8 cellular contexts compared by ENCODE assay signal in the genomic region with DNA sequence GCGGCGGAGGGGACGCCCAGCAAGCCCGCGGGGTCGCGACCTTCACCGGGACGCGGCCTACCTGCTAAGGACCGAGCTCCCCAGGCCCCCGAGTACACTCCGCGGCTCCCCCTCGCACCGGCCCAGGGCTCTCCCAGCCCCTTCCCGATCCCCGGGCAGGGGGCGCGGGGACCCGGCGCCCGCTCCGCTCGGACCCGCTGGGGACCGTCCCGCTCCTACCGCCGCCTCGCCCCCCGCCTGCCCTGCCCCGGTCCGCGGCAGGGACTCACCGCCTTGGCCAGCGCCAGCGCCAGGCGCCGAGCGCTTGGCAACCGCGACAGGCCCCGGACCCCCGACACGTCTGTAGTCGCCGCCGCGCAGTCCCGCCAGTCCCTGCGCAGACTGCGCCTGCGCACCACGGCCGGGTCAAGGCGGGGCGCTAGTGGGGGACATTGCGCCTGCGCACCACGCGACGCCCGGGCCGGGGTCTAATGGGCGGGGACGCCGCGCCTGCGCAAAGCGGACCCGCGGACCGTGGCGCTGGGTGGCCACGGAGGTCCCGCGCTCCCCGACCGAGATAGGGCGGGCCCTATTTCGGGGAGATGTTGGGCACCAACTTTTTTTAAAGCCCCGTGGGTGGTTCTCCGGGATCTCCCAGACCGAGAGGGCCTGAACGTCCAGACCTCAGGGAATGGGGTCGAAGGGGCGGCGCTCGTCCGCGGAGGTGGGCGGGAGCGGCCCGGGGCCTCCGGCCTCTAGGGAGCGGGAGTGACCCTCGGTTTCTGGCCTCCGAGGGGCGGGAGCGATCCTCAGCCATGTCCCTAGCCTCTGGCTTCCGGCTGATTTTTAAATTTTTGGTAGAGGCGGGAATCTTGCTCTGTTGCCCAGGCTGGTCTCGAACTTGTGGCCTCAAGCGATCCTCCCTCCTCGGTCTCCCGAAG.
DNase-seq lines count a peak whose midpoint lies in the region; ATAC-seq and TF ChIP-seq lines count a peak whose summit lies in the region.
"Not testable (repeated sequence)": the region's sequence is repeated elsewhere in the genome, so short reads cannot be mapped to it uniquely, and the experiment has no call there.

No MANE protein-coding gene starts in this region.

- not testable (repeated sequence) for H3K9me3 ChIP-seq in DOHH2 (ENCODE audit: control insufficient read depth, insufficient read depth, low read length); neutrophil

- H3K27ac ChIP-seq in DOHH2 (ENCODE audit: low read depth, low read length) = not testable (repeated sequence)
- peak overlapping the region; percentile 40; the same call in 1 of the 2 replicates for H3K27ac ChIP-seq in VCaP
- peak overlapping the region; percentile 35 for H3K27ac ChIP-seq in neutrophil

- H3K4me3 ChIP-seq in DOHH2 (ENCODE audit: low read length) (peak overlapping the region; percentile 80), neutrophil (ENCODE audit: low read depth in 1 of 2, low read length in 1 of 2) (peak overlapping the region; percentile 72 to 94)

- H3K4me1 ChIP-seq in DOHH2 (ENCODE audit: control insufficient read depth, low read length); neutrophil (ENCODE audit: control insufficient read depth in 1 of 2, insufficient read depth in 1 of 2, low read depth in 1 of 2, low read length in 1 of 2): not testable (repeated sequence)

- intact Hi-C loops in left cardiac atrium (cut with DNase I) = not testable (repeated sequence)

- H3K9me2 ChIP-seq in DOHH2 (replicated peaks; ENCODE audit: control insufficient read depth, low read length) = not testable (repeated sequence)

- not testable (repeated sequence) for TF ChIP-seq CTCF in DOHH2 (IDR thresholded peaks at IDR 0.05; ENCODE audit: low read depth, low read length, poor library complexity, severe bottlenecking); VCaP (conservative IDR thresholded peaks at IDR 0.05); neutrophil (IDR thresholded peaks at IDR 0.05)

- DNase-seq in astrocyte of the hippocampus (ENCODE audit: low read depth, low spot score) = peak; percentile 95
- DNase-seq in left cardiac atrium = peak; percentile 96
- DNase-seq in stimulated activated CD8-positive, alpha-beta memory T cell treated with anti-CD3 and anti-CD28 coated beads, Interleukin-7, amount 100 ng/mL, for 48 hours (ENCODE audit: extremely low read depth in 1 of 2, low read depth in 1 of 2) = peak; percentile 91 to 94

- not testable (repeated sequence) for H3F3A ChIP-seq in DOHH2 (ENCODE audit: control insufficient read depth, insufficient read depth)

- peak; percentile 89 for ATAC-seq in GM21515 (IDR thresholded peaks at IDR 0.05; ENCODE audit: unreplicated experiment)
- ATAC-seq in HG03521 (IDR thresholded peaks at IDR 0.05; ENCODE audit: unreplicated experiment) = peak; percentile 95
- ATAC-seq in left cardiac atrium = peak; percentile 96

- H3K4me2 ChIP-seq in DOHH2 (ENCODE audit: low read length) = peak overlapping the region; percentile 70

- not testable (repeated sequence) for H3K79me2 ChIP-seq in DOHH2 (ENCODE audit: control insufficient read depth, low read length)

- H4K20me1 ChIP-seq in DOHH2 (ENCODE audit: control insufficient read depth, insufficient read depth, low read depth, low read length) = not testable (repeated sequence)

- not testable (repeated sequence) for H3K36me3 ChIP-seq in DOHH2 (ENCODE audit: control insufficient read depth, low read length); neutrophil

- not testable (repeated sequence) for H3K27me3 ChIP-seq in DOHH2 (ENCODE audit: control insufficient read depth, low read length); neutrophil
